Comparison of ENCODE assay signal across 18 cellular contexts in the genomic region with DNA sequence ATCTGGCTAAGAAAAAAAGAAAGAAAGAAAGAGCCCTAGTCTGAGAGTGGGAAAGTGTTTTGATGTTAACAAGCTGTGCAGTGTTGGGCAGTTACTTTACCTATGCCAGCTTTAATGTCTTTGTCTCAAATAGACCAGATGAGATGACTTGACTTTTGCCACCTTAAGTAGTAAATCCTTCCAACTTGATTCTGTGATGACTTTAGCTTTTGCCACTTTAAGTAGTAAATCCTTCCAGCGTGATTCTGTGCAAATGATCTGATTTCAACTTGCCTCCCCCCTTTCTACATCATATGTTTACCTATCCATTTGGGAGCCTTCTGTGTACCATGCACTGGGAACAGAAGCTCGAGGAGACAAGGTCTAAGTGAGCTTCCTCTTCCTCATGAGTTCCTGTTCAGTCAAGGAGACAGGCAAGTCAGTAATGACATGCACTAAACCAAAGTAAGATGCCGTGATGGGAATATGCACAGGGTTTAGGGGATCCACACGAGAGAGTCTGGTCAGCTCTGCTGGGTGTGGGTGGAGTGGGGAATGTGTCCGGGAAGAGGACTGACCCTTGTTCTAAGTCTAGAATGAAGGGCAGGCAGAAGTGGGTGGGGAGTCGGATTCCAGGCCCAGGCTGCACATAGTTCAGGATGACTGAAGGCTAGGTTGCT. TPM values are rescaled to one million over a fixed set of nuclear protein-coding genes. Genes with fewer than 3 reads are reported as not detected.
DNase-seq lines count a peak whose midpoint lies in the region; ATAC-seq, FAIRE-seq and TF ChIP-seq lines count a peak whose summit lies in the region.
"Had no signal": no experiment of that assay in that cellular context is flagged by ENCODE, and none has a peak within 500 bp of the region (broad histone marks: within the 10 kb centered on the region; RNA-seq: fewer than 3 reads in every experiment).

No MANE protein-coding gene starts in this region.

- H3K4me2 ChIP-seq in SK-N-SH (no peak overlapping the region), mesenchymal stem cell (ENCODE audit: low read length, poor library complexity, severe bottlenecking) (no peak overlapping the region)

- no peak for TF ChIP-seq RAD21 in SK-N-SH (IDR thresholded peaks at IDR 0.05; ENCODE audit: low read length)

- H3K9me2 ChIP-seq in SK-N-SH = no peaks in the 10 kb centered on the region

- TF ChIP-seq CTCF in SK-N-SH (IDR thresholded peaks at IDR 0.05) = no peak

- H3K23ac ChIP-seq in mesenchymal stem cell (ENCODE audit: low read length in 2 of 2) = no peak overlapping the region

- H3K27ac ChIP-seq in SK-N-SH (ENCODE audit: low read depth in 2 of 2, low read length in 1 of 2) = no peak overlapping the region
- no peak overlapping the region for H3K27ac ChIP-seq in small intestine (ENCODE audit: low read depth in 1 of 2, low read length in 1 of 2)
- no peak overlapping the region for H3K27ac ChIP-seq in mesenchymal stem cell (ENCODE audit: low read length, poor library complexity, severe bottlenecking)
- H3K27ac ChIP-seq: GM23248 had no signal

- no peak overlapping the region for H2BK15ac ChIP-seq in mesenchymal stem cell (ENCODE audit: low read depth, poor library complexity, severe bottlenecking)

- CTCF ChIA-PET in SK-N-SH (lab: Yijun Ruan, JAX) = interaction anchor here (1.0 to 6.7 kb wide), 6 partner anchors 8 to 116 kb away, joined by 3 to 60 read pairs (median 6); no protein-coding TSS in a partner anchor

- no peak overlapping the region for H2BK12ac ChIP-seq in mesenchymal stem cell (ENCODE audit: low read length in 2 of 2)

- peaks cover 22% of the 10 kb centered on the region for H3K79me1 ChIP-seq in mesenchymal stem cell (replicated peaks; ENCODE audit: low read length, poor library complexity, severe bottlenecking)

- TF ChIP-seq EP300 in SK-N-SH (IDR thresholded peaks at IDR 0.05; ENCODE audit: borderline replicate concordance in 1 of 2, low read depth in 1 of 2, low read length in 1 of 2) = no peak

- H2BK5ac ChIP-seq in mesenchymal stem cell (ENCODE audit: low read depth, low read length, poor library complexity, severe bottlenecking) = no peak overlapping the region

- H2AFZ ChIP-seq in SK-N-SH (ENCODE audit: low read depth) = no peak overlapping the region
- no peak overlapping the region for H2AFZ ChIP-seq in mesenchymal stem cell (ENCODE audit: low read depth, low read length)
- H2AFZ ChIP-seq: GM23248 had no signal

- no peaks in the 10 kb centered on the region for H3K36me3 ChIP-seq in SK-N-SH (replicated peaks in 1 of 2; ENCODE audit: control insufficient read depth in 1 of 2, insufficient read depth in 2 of 2, low read length in 1 of 2)
- no peaks in the 10 kb centered on the region for H3K36me3 ChIP-seq in small intestine (ENCODE audit: control insufficient read depth in 2 of 2, insufficient read depth in 2 of 2, low read length in 2 of 2)
- peaks cover 0 to 3% of the 10 kb centered on the region in 2 experiments for H3K36me3 ChIP-seq in mesenchymal stem cell (ENCODE audit: control insufficient read depth in 1 of 2, insufficient read depth in 2 of 2, low read depth in 1 of 2, low read length in 2 of 2)

- H2BK120ac ChIP-seq in mesenchymal stem cell (ENCODE audit: low read depth, low read length) = no peak overlapping the region

- H3K14ac ChIP-seq in mesenchymal stem cell (ENCODE audit: low read length in 2 of 2) = no peak overlapping the region

- POLR2A ChIA-PET in SK-N-SH (lab: Yijun Ruan, JAX) = no interaction called here

- H3K79me2 ChIP-seq in SK-N-SH (ENCODE audit: insufficient read depth) = peaks cover 55% of the 10 kb centered on the region

- no peak overlapping the region for H4K8ac ChIP-seq in mesenchymal stem cell (ENCODE audit: low read length)

- H2AK5ac ChIP-seq in mesenchymal stem cell (ENCODE audit: low read length, severe bottlenecking) = no peak overlapping the region

- H3K27me3 ChIP-seq in SK-N-SH (ENCODE audit: insufficient read depth) (no peaks in the 10 kb centered on the region), small intestine (ENCODE audit: control insufficient read depth in 2 of 2, insufficient read depth in 2 of 2, low read length in 2 of 2) (no peaks in the 10 kb centered on the region), mesenchymal stem cell (ENCODE audit: control insufficient read depth in 1 of 2, insufficient read depth in 1 of 2, low read length in 2 of 2) (no peaks in the 10 kb centered on the region)

- DNase-seq in SK-N-SH (no peak), amniotic epithelial cell (ENCODE audit: low read depth) (peak; percentile 34), left kidney (ENCODE audit: low read depth, low spot score) (peak; percentile 96), small intestine (peak; percentile 51), mesenchymal stem cell (no peak), amygdala (lab: John Stamatoyannopoulos, UW) (no peak), DMS53 treated with DMSO at 0.1 percent for 48 hours (lab: John Stamatoyannopoulos, UW; ENCODE audit: unreplicated experiment) (no peak)
- DNase-seq: activated CD4-positive, alpha-beta T cell treated with anti-CD3 and anti-CD28 coated beads for 4 hours; activated T-cell treated with anti-CD3 and anti-CD28 coated beads, Interleukin-2, amount 50 U/mL, for 24 hours; COR-L47; GM23248; Karpas-422; NCI-H1694 treated with DMSO at 0.1 percent for 48 hours; NCI-H524; T-helper 2 cell had no signal

- H4K91ac ChIP-seq in mesenchymal stem cell (ENCODE audit: low read length) = no peak overlapping the region

- no peaks in the 10 kb centered on the region for H3K9me3 ChIP-seq in SK-N-SH
- no peaks in the 10 kb centered on the region for H3K9me3 ChIP-seq in small intestine (ENCODE audit: control insufficient read depth, low read depth)
- H3K9me3 ChIP-seq in mesenchymal stem cell (ENCODE audit: control insufficient read depth, low read length) = no peaks in the 10 kb centered on the region

- ATAC-seq in SK-N-SH treated with all-trans-retinoic acid at 6 μM for 48 hours = peak; percentile 61; the same call in 2 of the 3 replicates
- ATAC-seq: natural killer cell treated with Interleukin-12 subunit alpha and Interleukin-12 subunit beta and Interleukin-15 and Interleukin-18, amount 100 ng/mL, for 72 hours had no signal

- peaks cover 0 to 9% of the 10 kb centered on the region in 2 experiments; a peak in 2 of 4 replicates for H3K4me1 ChIP-seq in SK-N-SH (ENCODE audit: control insufficient read depth in 1 of 2, insufficient read depth in 2 of 2, low read depth in 1 of 2, low read length in 1 of 2)
- peaks cover 3 to 7% of the 10 kb centered on the region in 2 donors for H3K4me1 ChIP-seq in small intestine (ENCODE audit: control insufficient read depth in 2 of 2, insufficient read depth in 1 of 2, low read depth in 1 of 2, low read length in 1 of 2)
- peaks cover 1% of the 10 kb centered on the region for H3K4me1 ChIP-seq in mesenchymal stem cell (ENCODE audit: control insufficient read depth, insufficient read depth, low read depth, low read length)

- no peaks in the 10 kb centered on the region for H4K20me1 ChIP-seq in SK-N-SH (ENCODE audit: insufficient read depth)

- H3K18ac ChIP-seq in mesenchymal stem cell (ENCODE audit: low read depth in 1 of 2, low read length in 2 of 2) = no peak overlapping the region

- FAIRE-seq in small intestine (lab: Jason Lieb, UNC) = no peak
- FAIRE-seq: A204.1 had no signal

- H3K4ac ChIP-seq in mesenchymal stem cell (ENCODE audit: low read depth in 1 of 2, low read length in 2 of 2) = no peak overlapping the region

- H3K4me3 ChIP-seq in SK-N-SH (ENCODE audit: low read depth in 2 of 2, low read length in 1 of 2) (no peak overlapping the region), small intestine (ENCODE audit: low read depth in 1 of 2, low read length in 2 of 2) (no peak overlapping the region), mesenchymal stem cell (ENCODE audit: insufficient read depth in 1 of 2, low read depth in 1 of 2, low read length in 2 of 2) (no peak overlapping the region)
- H3K4me3 ChIP-seq: GM23248 had no signal

- no peak overlapping the region for H3K9ac ChIP-seq in SK-N-SH
- H3K9ac ChIP-seq in mesenchymal stem cell (ENCODE audit: low read length) = no peak overlapping the region
- H3K9ac ChIP-seq: GM23248 had no signal

- H3F3A ChIP-seq in SK-N-SH (replicated peaks; ENCODE audit: insufficient read depth) = peaks cover 7% of the 10 kb centered on the region

- 70% methylated on average over 6 of the region's 6 CpGs for WGBS in SK-N-SH (ENCODE audit: low lambda C conversion rate)
- 22 to 36% (median 30%) methylated on average over 6 of the region's 6 CpGs for WGBS in small intestine, 3 donors
- 56% methylated on average over 6 of the region's 6 CpGs for WGBS in mesenchymal stem cell

TF ChIP-seq in SK-N-SH treated with all-trans-retinoic acid at 6 μM for 48 hours, 23 proteins besides CTCF, POLR2A, EP300 and RAD21 (continues in another document):
- TF ChIP-seq PPARA (CRISPR knock-in tag; IDR thresholded peaks at IDR 0.05; ENCODE audit: borderline replicate concordance) = no peak
- TF ChIP-seq TCF4 (CRISPR knock-in tag; IDR thresholded peaks at IDR 0.05; ENCODE audit: borderline replicate concordance) = no peak
- TF ChIP-seq CSDC2 (CRISPR knock-in tag; IDR thresholded peaks at IDR 0.05) = no peak
- no peak for TF ChIP-seq RARB (CRISPR knock-in tag; IDR thresholded peaks at IDR 0.05)
- no peak for TF ChIP-seq ZNF565 (CRISPR knock-in tag; conservative IDR thresholded peaks at IDR 0.05; ENCODE audit: low read depth)
- no peak for TF ChIP-seq ZFP30 (CRISPR knock-in tag; IDR thresholded peaks at IDR 0.05)

TF ChIP-seq in SK-N-SH, 30 proteins besides CTCF, POLR2A, EP300 and RAD21 (continues in another document):
- TF ChIP-seq GATA2 (CRISPR knock-in tag; IDR thresholded peaks at IDR 0.05) (no peak), NRF1 (IDR thresholded peaks at IDR 0.05; ENCODE audit: low read depth, low read length) (no peak), RCOR1 (IDR thresholded peaks at IDR 0.05; ENCODE audit: low read length) (no peak), FOSL2 (IDR thresholded peaks at IDR 0.05; ENCODE audit: borderline replicate concordance, low read depth) (no peak), ELF1 (IDR thresholded peaks at IDR 0.05) (no peak), POLR2AphosphoS5 (IDR thresholded peaks at IDR 0.05; ENCODE audit: low read depth, low read length) (no peak), TEAD4 (IDR thresholded peaks at IDR 0.05; ENCODE audit: borderline replicate concordance, insufficient read depth) (no peak), MXI1 (IDR thresholded peaks at IDR 0.05; ENCODE audit: low read depth, low read length) (no peak), MEF2A (IDR thresholded peaks at IDR 0.05; ENCODE audit: borderline replicate concordance, low read depth) (no peak), JUND (IDR thresholded peaks at IDR 0.05) (no peak), TAF1 (IDR thresholded peaks at IDR 0.05; ENCODE audit: borderline replicate concordance, low read depth, low read length) (no peak), YY1 (IDR thresholded peaks at IDR 0.05; ENCODE audit: low read depth) (no peak), FOXJ3 (CRISPR knock-in tag; IDR thresholded peaks at IDR 0.05) (no peak)

RNA-seq across cellular contexts. Expression of a gene that starts 17.3 kb away (rescaled TPM):
- polyA plus RNA-seq in SK-N-SH (2012; rRNA removed) = 7.8 and 9.3 TPM in 2 replicates
- 9.9 and 10.9 TPM in 2 replicates for polyA plus RNA-seq in SK-N-SH (2012; cell fraction: cytosol; rRNA removed)
- polyA plus RNA-seq in SK-N-SH (2012; cell fraction: nucleus; rRNA removed) = 9.6 and 15.1 TPM in 2 replicates
- 1 to 10 TPM; 3.5 to 6.2 (median 4.2) TPM for polyA plus RNA-seq in small intestine
- polyA plus RNA-seq in mesenchymal stem cell (2013, experiment 1 of 2) = 24.1 TPM
- polyA plus RNA-seq in mesenchymal stem cell (2013, experiment 2 of 2) = 25.7 TPM

Comparison
In these comparisons a context has a peak if more than half of its experiments do, and no peak if none do; other contexts are left out.
1. DNase-seq: peak in amniotic epithelial cell (single experiment), left kidney (single experiment) and small intestine (single experiment); none in SK-N-SH (single experiment), mesenchymal stem cell (single experiment), amygdala (0 of 56) and DMS53 treated with DMSO at 0.1 percent for 48 hours (single experiment).